In genomic region chr17:7218166-7218565, GRCh38 we compare ENCODE assay signal across 8 cellular contexts. TPM values are rescaled to one million over a fixed set of nuclear protein-coding genes. Genes with fewer than 3 reads are reported as not detected.
A peak's percentile ranks its signal among the peaks of the same experiment; 100 is the strongest.
DNase-seq lines count a peak whose midpoint lies in the region; ATAC-seq, FAIRE-seq and TF ChIP-seq lines count a peak whose summit lies in the region.

No MANE protein-coding gene starts in this region.

- peak overlapping the region; percentile 19 to 99 (median 80) for H3K27ac ChIP-seq in spleen

- no peak for FAIRE-seq in GM12892 (lab: Jason Lieb, UNC)

- no peak for DNase-seq in HFF-Myc (ENCODE audit: extremely low read depth, low read depth)
- DNase-seq in activated T-cell treated with anti-CD3 and anti-CD28 coated beads, Interleukin-2, amount 50 U/mL, for 72 hours = no peak
- DNase-seq in left ventricle myocardium superior = peak; percentile 57
- DNase-seq in spleen = no peak
- DNase-seq in NCI-H1417 treated with DMSO at 0.1 percent for 48 hours (lab: John Stamatoyannopoulos, UW) = no peak
- no peak for DNase-seq in inferior parietal cortex (ENCODE audit: extremely low spot score)
- DNase-seq in GM12892 (ENCODE audit: insufficient read length) = no peak
- no peak for DNase-seq in ecto neural progenitor cell (ENCODE audit: low spot score)

- H3K27me3 Mint-ChIP-seq in activated T-cell treated with anti-CD3 and anti-CD28 coated beads, Interleukin-2, amount 50 U/mL, for 72 hours (ENCODE audit: low read depth) = no peaks in the 10 kb centered on the region

- H3K27ac Mint-ChIP-seq in activated T-cell treated with anti-CD3 and anti-CD28 coated beads, Interleukin-2, amount 50 U/mL, for 72 hours = peak overlapping the region; percentile 15

- H3K9me3 Mint-ChIP-seq in activated T-cell treated with anti-CD3 and anti-CD28 coated beads, Interleukin-2, amount 50 U/mL, for 72 hours = no peaks in the 10 kb centered on the region

- peak overlapping the region; percentile 71 to 77 for H3K4me3 Mint-ChIP-seq in activated T-cell treated with anti-CD3 and anti-CD28 coated beads, Interleukin-2, amount 50 U/mL, for 72 hours

- H3K9me3 ChIP-seq in spleen = no peaks in the 10 kb centered on the region

- ATAC-seq in activated T-cell treated with anti-CD3 and anti-CD28 coated beads, Interleukin-2, amount 50 U/mL, for 72 hours (replicated peaks in 1 of 2) = no peak
- ATAC-seq in left ventricle myocardium superior = no peak

- peaks cover 84% of the 10 kb centered on the region for H3K4me1 Mint-ChIP-seq in activated T-cell treated with anti-CD3 and anti-CD28 coated beads, Interleukin-2, amount 50 U/mL, for 72 hours (ENCODE audit: low read depth)

- H3K27me3 ChIP-seq in spleen (replicated peaks in 1 of 7) = no peaks in the 10 kb centered on the region

- H3K4me1 ChIP-seq in spleen = peaks cover 45 to 95% (median 79%) of the 10 kb centered on the region in 6 donors

- peaks cover 0 to 2% of the 10 kb centered on the region in 2 donors for H3K36me3 Mint-ChIP-seq in activated T-cell treated with anti-CD3 and anti-CD28 coated beads, Interleukin-2, amount 50 U/mL, for 72 hours (ENCODE audit: insufficient read depth in 2 of 2)

- TF ChIP-seq CTCF in HFF-Myc (IDR thresholded peaks at IDR 0.05; ENCODE audit: low read depth, low read length, missing control alignments) = no peak
- TF ChIP-seq CTCF in spleen (IDR thresholded peaks at IDR 0.05 in 8 of 11, conservative IDR thresholded peaks at IDR 0.05 in 3 of 11) = no peak

- intact Hi-C loops in left ventricle myocardium superior (cut with micrococcal nuclease) (no loop called here), spleen (cut with DNase I; ENCODE audit: low total_unique reads) (no loop called here)

- TF ChIP-seq POLR2A in spleen (IDR thresholded peaks at IDR 0.05) (no peak), GM12892 (IDR thresholded peaks at IDR 0.05; ENCODE audit: low read depth, low read length) (no peak)

- peaks cover 0 to 24% (median 13%) of the 10 kb centered on the region in 6 donors for H3K36me3 ChIP-seq in spleen

- H3K4me3 ChIP-seq in HFF-Myc (replicated peaks; ENCODE audit: low read depth, low read length) (peak overlapping the region; percentile 63; the same call in 1 of the 2 replicates), spleen (peak overlapping the region in 4 of 8 donors; percentile 40 to 87 (median 50))

- 53 to 73% (median 60%) methylated on average over 6 of the region's 6 CpGs for WGBS in spleen, 5 donors

RNA-seq across cellular contexts. Expression of gene DLG4, which starts 1.5 kb away (rescaled TPM):
- 10 to 100 TPM; 16.2 to 16.7 TPM for total RNA-seq in activated T-cell treated with anti-CD3 and anti-CD28 coated beads, Interleukin-2, amount 50 U/mL, for 72 hours
- total RNA-seq in left ventricle myocardium superior (21.3 TPM), spleen (10 to 100 TPM; 17.0 to 38.5 (median 30.5) TPM)
- polyA plus RNA-seq in spleen = 10 to 100 TPM in 1 of 3 donors, 1 to 10 TPM in 2; 3.0 to 21.5 (median 4.3) TPM
- 2.1 TPM for polyA plus RNA-seq in GM12892 (2012; ENCODE audit: missing spikeins)

RNA-seq across cellular contexts. Expression of gene ACADVL, which starts 1.6 kb away (rescaled TPM):
- 100 to 1,000 TPM; 335 to 386 TPM for total RNA-seq in activated T-cell treated with anti-CD3 and anti-CD28 coated beads, Interleukin-2, amount 50 U/mL, for 72 hours
- total RNA-seq in left ventricle myocardium superior (2,270 TPM), spleen (100 to 1,000 TPM; 402 to 903 (median 548) TPM)
- 100 to 1,000 TPM; 320 to 963 (median 710) TPM for polyA plus RNA-seq in spleen
- 223 TPM for polyA plus RNA-seq in GM12892 (2012; ENCODE audit: missing spikeins)

RNA-seq across cellular contexts. Expression of gene DVL2, which starts 16.2 kb away (rescaled TPM):
- total RNA-seq in activated T-cell treated with anti-CD3 and anti-CD28 coated beads, Interleukin-2, amount 50 U/mL, for 72 hours = 10 to 100 TPM; 49.5 to 54.8 TPM
- total RNA-seq in left ventricle myocardium superior (23.5 TPM), spleen (10 to 100 TPM; 36.9 to 48.0 (median 39.2) TPM)
- polyA plus RNA-seq in spleen = 10 to 100 TPM in 2 of 3 donors, 1 to 10 TPM in 1; 9.8 to 29.2 (median 11.7) TPM
- polyA plus RNA-seq in GM12892 (2012; ENCODE audit: missing spikeins) = 29.3 TPM

RNA-seq across cellular contexts. Expression of gene PHF23, which starts 21.1 kb away (rescaled TPM):
- 10 to 100 TPM; 28.9 to 32.2 TPM for total RNA-seq in activated T-cell treated with anti-CD3 and anti-CD28 coated beads, Interleukin-2, amount 50 U/mL, for 72 hours
- total RNA-seq in left ventricle myocardium superior = 29.4 TPM
- total RNA-seq in spleen = 10 to 100 TPM; 33.1 to 47.6 (median 38.8) TPM
- polyA plus RNA-seq in spleen = 10 to 100 TPM; 27.4 to 50.4 (median 33.2) TPM
- polyA plus RNA-seq in GM12892 (2012; ENCODE audit: missing spikeins) = 20.0 TPM

RNA-seq across cellular contexts. Expression of gene GABARAP, which starts 24.1 kb away (rescaled TPM):
- 100 to 1,000 TPM; 244 to 246 TPM for total RNA-seq in activated T-cell treated with anti-CD3 and anti-CD28 coated beads, Interleukin-2, amount 50 U/mL, for 72 hours
- total RNA-seq in left ventricle myocardium superior (456 TPM), spleen (100 to 1,000 TPM; 222 to 519 (median 438) TPM)
- polyA plus RNA-seq in spleen = 100 to 1,000 TPM; 755 to 855 (median 822) TPM
- polyA plus RNA-seq in GM12892 (2012; ENCODE audit: missing spikeins) = 238 TPM
